ENCODE assay signal across 16 cellular contexts in genomic region chr7:91280180-91280579, GRCh38. TPM values are rescaled to one million over a fixed set of nuclear protein-coding genes. Genes with fewer than 3 reads are reported as not detected.
DNase-seq lines count a peak whose midpoint lies in the region; ATAC-seq and TF ChIP-seq lines count a peak whose summit lies in the region.
"Had no signal": no experiment of that assay in that cellular context is flagged by ENCODE, and none has a peak within 500 bp of the region (broad histone marks: within the 10 kb centered on the region; RNA-seq: fewer than 3 reads in every experiment).

No MANE protein-coding gene starts in this region.

- no peaks in the 10 kb centered on the region for H3K36me3 ChIP-seq in GM06990 (ENCODE audit: control insufficient read depth, insufficient read depth, low read length)
- H3K36me3 ChIP-seq: prostate gland had no signal

- TF ChIP-seq CTCF in GM06990 (IDR thresholded peaks at IDR 0.05; ENCODE audit: insufficient read depth, low read length, poor library complexity, severe bottlenecking) (peak; percentile 1), choroid plexus epithelial cell (conservative IDR thresholded peaks at IDR 0.05; ENCODE audit: low read depth, low read length) (no peak)

- no peak overlapping the region for H3K4me3 ChIP-seq in GM06990 (replicated peaks; ENCODE audit: low read depth, low read length)
- H3K4me3 ChIP-seq in choroid plexus epithelial cell (ENCODE audit: low read depth, low read length), result no peak overlapping the region
- H3K4me3 ChIP-seq: lung, prostate gland had no signal

- H3K36me3 Mint-ChIP-seq in activated T-helper 17 cell treated with anti-CD3 and anti-CD28 coated beads, Interleukin-2, amount 50 U/mL, for 72 hours (ENCODE audit: low read depth), result no peaks in the 10 kb centered on the region

- DNase-seq in GM06990 (ENCODE audit: extremely low read depth, insufficient read length) (no peak), choroid plexus epithelial cell (ENCODE audit: low read depth) (peak; percentile 12), HuH-7.5 (ENCODE audit: low spot score) (no peak), DMS114 treated with DMSO at 0.1 percent for 48 hours (lab: John Stamatoyannopoulos, UW; ENCODE audit: unreplicated experiment) (no peak), foreskin melanocyte (no peak)
- DNase-seq: activated CD8-positive, alpha-beta T cell treated with anti-CD3 and anti-CD28 coated beads, Interleukin-2, amount 10 ng/mL, durations not matched to agents 7 days and 5 days; activated naive CD4-positive, alpha-beta T cell treated with Interleukin-2 at 50 U/mL for 16 hours; caudate nucleus; hippocampal formation; stimulated activated naive CD4-positive, alpha-beta T cell; T-helper 2 cell had no signal

- no peak overlapping the region for H3K4me3 Mint-ChIP-seq in activated T-helper 17 cell treated with anti-CD3 and anti-CD28 coated beads, Interleukin-2, amount 50 U/mL, for 72 hours
- H3K4me3 Mint-ChIP-seq: activated CD8-positive, alpha-beta T cell treated with anti-CD3 and anti-CD28 coated beads, Interleukin-2, amount 10 ng/mL, durations not matched to agents 7 days and 5 days had no signal

- H3K9me3 Mint-ChIP-seq in activated T-helper 17 cell treated with anti-CD3 and anti-CD28 coated beads, Interleukin-2, amount 50 U/mL, for 72 hours, result peaks cover 3% of the 10 kb centered on the region

- H3K4me1 Mint-ChIP-seq in activated T-helper 17 cell treated with anti-CD3 and anti-CD28 coated beads, Interleukin-2, amount 50 U/mL, for 72 hours, result no peaks in the 10 kb centered on the region

- peaks cover 7% of the 10 kb centered on the region for H3K27me3 Mint-ChIP-seq in activated T-helper 17 cell treated with anti-CD3 and anti-CD28 coated beads, Interleukin-2, amount 50 U/mL, for 72 hours

- ATAC-seq in GM21390 (IDR thresholded peaks at IDR 0.05; ENCODE audit: unreplicated experiment), result peak; percentile 35
- peak; percentile 75 for ATAC-seq in HG03432 (IDR thresholded peaks at IDR 0.05; ENCODE audit: unreplicated experiment)
- no peak for ATAC-seq in activated T-helper 17 cell treated with anti-CD3 and anti-CD28 coated beads, Interleukin-2, amount 50 U/mL, for 72 hours (replicated peaks)
- ATAC-seq: activated CD8-positive, alpha-beta T cell treated with anti-CD3 and anti-CD28 coated beads, Interleukin-2, amount 10 ng/mL, durations not matched to agents 7 days and 5 days had no signal

- H3K27ac Mint-ChIP-seq in activated T-helper 17 cell treated with anti-CD3 and anti-CD28 coated beads, Interleukin-2, amount 50 U/mL, for 72 hours, result no peak overlapping the region
- H3K27ac Mint-ChIP-seq: activated CD8-positive, alpha-beta T cell treated with anti-CD3 and anti-CD28 coated beads, Interleukin-2, amount 10 ng/mL, durations not matched to agents 7 days and 5 days had no signal

- H3K27me3 ChIP-seq in GM06990 (replicated peaks; ENCODE audit: control insufficient read depth, insufficient read depth, low read length), result no peaks in the 10 kb centered on the region

RNA-seq across cellular contexts. Expression of gene FZD1, which starts 15.9 kb away (rescaled TPM):
- total RNA-seq in activated T-helper 17 cell treated with anti-CD3 and anti-CD28 coated beads, Interleukin-2, amount 50 U/mL, for 72 hours, result under 1 TPM; 0.08 to 0.13 TPM
